Comparison of ENCODE assay signal across 10 cellular contexts in the genomic region with DNA sequence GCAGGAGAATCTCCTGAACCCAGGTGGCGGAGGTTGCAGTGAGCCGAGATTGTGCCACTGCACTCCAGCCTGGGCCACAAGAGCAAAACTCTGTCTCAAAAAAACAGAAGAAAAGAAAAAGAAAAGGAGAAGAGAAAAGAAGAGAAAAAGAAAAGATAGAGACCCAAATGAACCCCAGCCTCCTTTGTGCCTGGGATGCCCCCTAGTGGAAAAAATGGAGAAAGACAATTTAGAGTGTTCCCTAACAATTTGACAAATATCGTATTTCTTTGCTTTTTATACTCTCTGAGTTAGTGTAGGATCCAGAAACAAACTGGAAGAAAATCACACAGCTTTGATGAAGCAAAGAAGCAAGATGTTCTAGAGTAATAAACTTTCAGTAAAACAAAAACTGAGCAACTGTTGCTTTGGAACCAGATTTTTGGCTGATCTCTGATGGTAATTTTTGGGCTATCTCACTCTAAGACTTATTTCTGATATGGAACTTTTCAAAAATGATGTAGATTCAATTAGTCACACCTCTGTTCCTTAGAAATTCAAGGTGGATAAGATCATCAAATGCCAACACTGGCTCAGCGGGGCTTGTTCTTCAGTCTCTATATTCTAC. TPM values are rescaled to one million over a fixed set of nuclear protein-coding genes. Genes with fewer than 3 reads are reported as not detected.
DNase-seq lines count a peak whose midpoint lies in the region; ATAC-seq, FAIRE-seq and TF ChIP-seq lines count a peak whose summit lies in the region.
"Had no signal": no experiment of that assay in that cellular context is flagged by ENCODE, and none has a peak within 500 bp of the region (broad histone marks: within the 10 kb centered on the region; RNA-seq: fewer than 3 reads in every experiment).

No MANE protein-coding gene starts in this region.

- H3K36me3 ChIP-seq in A673 (ENCODE audit: insufficient read depth, low read length, poor library complexity, severe bottlenecking) = no peaks in the 10 kb centered on the region
- H3K36me3 ChIP-seq: HAP-1 had no signal

- BruUV-seq in A673 (replicated peaks; lab: Mats Ljungman, UMichigan) = no TSS peak

- no peak for ATAC-seq in GM18498 (IDR thresholded peaks at IDR 0.05; ENCODE audit: unreplicated experiment)
- ATAC-seq in GM21423 (IDR thresholded peaks at IDR 0.05; ENCODE audit: unreplicated experiment) = no peak

- intact Hi-C loops in A673 (cut with micrococcal nuclease; ENCODE audit: unreplicated experiment) = loop anchor here (1.0 kb wide), 3 partner anchors 55 to 205 kb away; no protein-coding TSS in a partner anchor

- peak; percentile 88 for TF ChIP-seq CTCF in A673 (conservative IDR thresholded peaks at IDR 0.05; ENCODE audit: low read depth, low read length)
- TF ChIP-seq CTCF in GM12875 (IDR thresholded peaks at IDR 0.05; ENCODE audit: borderline replicate concordance, insufficient read depth, low read depth, low read length) = peak; percentile 63; the same call in 1 of the 2 replicates

- H3K27ac ChIP-seq in A673 (ENCODE audit: low read depth, low read length, poor library complexity, severe bottlenecking) = no peak overlapping the region

- POLR2A ChIA-PET in A673 (lab: Charles Lee; ENCODE audit: low non-redundant PET) = interaction anchor here (0.6 to 0.7 kb wide), 2 partner anchors 59 to 170 kb away, joined by 3 to 4 read pairs; no protein-coding TSS in a partner anchor

- H3K27me3 ChIP-seq in A673 (replicated peaks; ENCODE audit: insufficient read depth, low read depth, low read length, poor library complexity) = no peaks in the 10 kb centered on the region

- peak; percentile 66 for DNase-seq in A673 (ENCODE audit: low spot score)
- DNase-seq in RCC 7860 (ENCODE audit: low spot score) = peak; percentile 15
- DNase-seq in hepatic stellate cell (ENCODE audit: low spot score) = peak; percentile 21
- DNase-seq in anterior cingulate cortex (lab: John Stamatoyannopoulos, UW) = no peak
- DNase-seq in putamen (ENCODE audit: low spot score) = no peak

- CTCF ChIA-PET in A673 (lab: Charles Lee) = interaction anchor here (1.4 kb wide), 1 partner anchor 205 kb away, joined by 5 read pairs; no protein-coding TSS in a partner anchor

- H3K4me3 ChIP-seq in A673 (ENCODE audit: low read depth, low read length, poor library complexity, severe bottlenecking) = no peak overlapping the region
- no peak overlapping the region for H3K4me3 ChIP-seq in GM12875 (ENCODE audit: low read depth, low read length)
- H3K4me3 ChIP-seq: HAP-1 had no signal

- peaks cover 18% of the 10 kb centered on the region for H3K9me3 ChIP-seq in A673 (ENCODE audit: low read depth, low read length, poor library complexity, severe bottlenecking)

- FAIRE-seq in RCC 7860 (lab: Jason Lieb, UNC) = no peak
- FAIRE-seq: colon had no signal

- no peaks in the 10 kb centered on the region for H3K4me1 ChIP-seq in A673 (ENCODE audit: insufficient read depth, low read length, poor library complexity, severe bottlenecking)
- H3K4me1 ChIP-seq: HAP-1 had no signal

RNA-seq across cellular contexts. Expression of gene PRKAB1, which starts 18.6 kb away (rescaled TPM):
- 33.7 and 34.1 TPM in 2 replicates for total RNA-seq in A673 (2021)

RNA-seq across cellular contexts. Expression of gene TMEM233, which starts 55.7 kb away (rescaled TPM):
- total RNA-seq in A673 (2021) = 10.7 and 15.5 TPM in 2 replicates

Comparison
In these comparisons a context has a peak if more than half of its experiments do, and no peak if none do; other contexts are left out.
1. DNase-seq: peak in A673 (single experiment), RCC 7860 (single experiment) and hepatic stellate cell (single experiment); none in anterior cingulate cortex (0 of 58) and putamen (single experiment).